26 cellular contexts compared by ENCODE assay signal in genomic region chr3:71458895-71459294, GRCh38.
"Had no signal": no experiment of that assay in that cellular context is flagged by ENCODE, and none has a peak within 500 bp of the region (broad histone marks: within the 10 kb centered on the region; RNA-seq: fewer than 3 reads in every experiment).

No MANE protein-coding gene starts in this region.

- ATAC-seq: activated T-cell treated with anti-CD3 and anti-CD28 coated beads, Interleukin-2, amount 50 U/mL, for 72 hours; effector memory CD8-positive, alpha-beta T cell; left lung; upper lobe of right lung had no signal

- H3K27ac Mint-ChIP-seq: activated CD4-positive, alpha-beta T cell treated with anti-CD3 and anti-CD28 coated beads, Interleukin-2, amount 10 ng/mL, durations not matched to agents 24 days and 14 days; progenitor cell of endocrine pancreas; T-helper 1 cell treated with Interleukin-12 subunit alpha and Interleukin-12 subunit beta and Interleukin-4 antibody, amounts not matched to agents 30 μg/mL and 1 μg/mL, for 36 hours had no signal

- DNase-seq: activated CD4-positive, alpha-beta T cell treated with anti-CD3 and anti-CD28 coated beads, Interleukin-2, amount 10 ng/mL, durations not matched to agents 24 days and 14 days; activated CD8-positive, alpha-beta memory T cell treated with anti-CD3 and anti-CD28 coated beads, Interleukin-2, amount 50 U/mL, for 48 hours; activated effector memory CD4-positive, alpha-beta T cell treated with anti-CD3 and anti-CD28 coated beads, Interleukin-2, amount 50 U/mL, for 16 hours; activated naive CD4-positive, alpha-beta T cell treated with anti-CD3 and anti-CD28 coated beads, Interleukin-2, amount 50 U/mL, for 16 hours; activated T-cell treated with anti-CD3 and anti-CD28 coated beads, Interleukin-2, amount 50 U/mL, for 72 hours; amniotic stem cell; colonic mucosa; dorsolateral prefrontal cortex; effector memory CD8-positive, alpha-beta T cell; hippocampal formation; kidney glomerular epithelial cell; left lung; naive B cell; retina; stimulated activated CD4-positive, alpha-beta T cell treated with anti-CD3 and anti-CD28 coated beads, Interleukin-2, amount 100 ng/mL, for 48 hours; stimulated activated CD8-positive, alpha-beta memory T cell treated with anti-CD3 and anti-CD28 coated beads, Interleukin-4, amount 100 ng/mL, for 48 hours; stimulated activated naive CD4-positive, alpha-beta T cell; substantia nigra; thyroid gland; upper lobe of right lung had no signal

- H3K36me3 ChIP-seq: breast epithelium, colonic mucosa, esophagus muscularis mucosa, left lung, thyroid gland, upper lobe of right lung had no signal

- H3K9me3 Mint-ChIP-seq: activated CD4-positive, alpha-beta T cell treated with anti-CD3 and anti-CD28 coated beads, Interleukin-2, amount 10 ng/mL, durations not matched to agents 24 days and 14 days; central memory CD8-positive, alpha-beta T cell; effector memory CD8-positive, alpha-beta T cell; T-helper 1 cell treated with Interleukin-12 subunit alpha and Interleukin-12 subunit beta and Interleukin-4 antibody, amounts not matched to agents 30 μg/mL and 1 μg/mL, for 36 hours had no signal

- H3K9me3 ChIP-seq: breast epithelium, colonic mucosa, esophagus muscularis mucosa, left lung, thyroid gland, upper lobe of right lung had no signal

- H3K27me3 Mint-ChIP-seq: central memory CD8-positive, alpha-beta T cell; effector memory CD8-positive, alpha-beta T cell; naive B cell; progenitor cell of endocrine pancreas had no signal

- H3K27me3 ChIP-seq: breast epithelium, colonic mucosa, dorsolateral prefrontal cortex, esophagus muscularis mucosa, left lung, thyroid gland, upper lobe of right lung had no signal

- H3K4me3 ChIP-seq: breast epithelium, colonic mucosa, dorsolateral prefrontal cortex, esophagus muscularis mucosa, left lung, lung, thyroid gland, upper lobe of right lung had no signal

- H3K27ac ChIP-seq: breast epithelium, colonic mucosa, dorsolateral prefrontal cortex, esophagus muscularis mucosa, left lung, thyroid gland, upper lobe of right lung had no signal

- H3K4me3 Mint-ChIP-seq: activated CD4-positive, alpha-beta T cell treated with anti-CD3 and anti-CD28 coated beads, Interleukin-2, amount 10 ng/mL, durations not matched to agents 24 days and 14 days; central memory CD8-positive, alpha-beta T cell; T-helper 1 cell treated with Interleukin-12 subunit alpha and Interleukin-12 subunit beta and Interleukin-4 antibody, amounts not matched to agents 30 μg/mL and 1 μg/mL, for 36 hours had no signal
